Comparison of ENCODE assay signal across 16 cellular contexts in the genomic region with DNA sequence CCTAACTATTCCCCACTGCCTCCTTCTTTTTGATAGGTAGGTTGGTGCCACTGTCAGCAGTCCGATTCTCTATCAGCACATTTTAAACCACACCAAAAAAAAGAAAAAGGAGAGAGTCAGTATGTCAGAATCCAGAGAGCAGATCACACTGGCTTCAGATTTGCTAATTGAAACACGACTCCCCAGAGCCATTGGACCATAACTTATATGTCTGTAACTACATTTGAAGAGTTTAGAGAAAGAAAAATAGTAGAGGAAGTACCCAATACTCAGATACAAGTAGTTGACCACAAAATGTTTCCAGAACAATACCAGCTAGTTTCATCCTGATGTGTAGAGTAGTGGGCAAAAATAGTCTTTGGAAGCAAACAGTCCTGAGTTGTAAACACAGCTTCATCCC.
DNase-seq lines count a peak whose midpoint lies in the region; ATAC-seq and TF ChIP-seq lines count a peak whose summit lies in the region.
"Had no signal": no experiment of that assay in that cellular context is flagged by ENCODE, and none has a peak within 500 bp of the region (broad histone marks: within the 10 kb centered on the region; RNA-seq: fewer than 3 reads in every experiment).

No MANE protein-coding gene starts in this region.

- peaks cover 0 to 10% (median 0%) of the 10 kb centered on the region in 11 experiments; a peak in 1 of 22 replicates for H3K27me3 ChIP-seq in BLaER1 treated with 17β-estradiol and CSF1 and Interleukin-3, amounts not matched to agents 10 nM and 100 nM
- H3K27me3 ChIP-seq in HCT116 (ENCODE audit: insufficient read depth, low read length): no peaks in the 10 kb centered on the region

- no peaks in the 10 kb centered on the region for H3K27me3 Mint-ChIP-seq in mesothelial cell of epicardium (ENCODE audit: low read depth)
- H3K27me3 Mint-ChIP-seq: B cell; CD8-positive, alpha-beta memory T cell had no signal

- H3K27ac Mint-ChIP-seq in mesothelial cell of epicardium: peak overlapping the region; percentile 35
- H3K27ac Mint-ChIP-seq: B cell; CD14-positive monocyte; CD8-positive, alpha-beta memory T cell had no signal

- no peak for TF ChIP-seq CTCF in HCT116 (IDR thresholded peaks at IDR 0.05 in 2 of 3, conservative IDR thresholded peaks at IDR 0.05 in 1 of 3; ENCODE audit: borderline replicate concordance in 1 of 3, insufficient read depth in 1 of 3, low read depth in 2 of 3, low read length in 2 of 3)
- TF ChIP-seq CTCF in mesothelial cell of epicardium (IDR thresholded peaks at IDR 0.05; ENCODE audit: unreplicated experiment): no peak

- 0 out of 22 replicates have a peak, but pooled peaks cover 0 to 6% (median 0%) of the 10 kb centered on the region in 11 experiments for H3K9me3 ChIP-seq in BLaER1 treated with 17β-estradiol and CSF1 and Interleukin-3, amounts not matched to agents 10 nM and 100 nM (replicated peaks in 1 of 11)
- no peaks in the 10 kb centered on the region for H3K9me3 ChIP-seq in HCT116 (ENCODE audit: control insufficient read depth in 1 of 2, insufficient read depth in 1 of 2, low read depth in 1 of 2, low read length in 2 of 2)
- H3K9me3 ChIP-seq: Caco-2 had no signal

- TF ChIP-seq RAD21 in HCT116 (IDR thresholded peaks at IDR 0.05; ENCODE audit: low read depth): no peak

- peaks cover 0 to 13% (median 9%) of the 10 kb centered on the region in 10 experiments; a peak in 18 of 20 replicates for H3K4me1 ChIP-seq in BLaER1 treated with 17β-estradiol and CSF1 and Interleukin-3, amounts not matched to agents 10 nM and 100 nM
- H3K4me1 ChIP-seq in HCT116 (ENCODE audit: control insufficient read depth in 1 of 2, insufficient read depth in 2 of 2, low read length in 2 of 2): peaks cover 12 to 19% of the 10 kb centered on the region in 2 experiments
- H3K4me1 ChIP-seq: Caco-2 had no signal

- H3K36me3 ChIP-seq in BLaER1 treated with 17β-estradiol and CSF1 and Interleukin-3, amounts not matched to agents 10 nM and 100 nM: no peaks in the 10 kb centered on the region
- no peaks in the 10 kb centered on the region for H3K36me3 ChIP-seq in HCT116 (ENCODE audit: control insufficient read depth in 1 of 2, insufficient read depth in 2 of 2, low read length in 2 of 2)

- H3K27ac ChIP-seq in BLaER1 treated with 17β-estradiol and CSF1 and Interleukin-3, amounts not matched to agents 10 nM and 100 nM: no peak overlapping the region
- no peak overlapping the region for H3K27ac ChIP-seq in HCT116 (ENCODE audit: low read depth, low read length)
- H3K27ac ChIP-seq: GM23248, HL-60 had no signal

- H3K9me2 ChIP-seq in HCT116 (ENCODE audit: insufficient read depth): no peaks in the 10 kb centered on the region

- peaks cover 15% of the 10 kb centered on the region for H3K9me3 Mint-ChIP-seq in mesothelial cell of epicardium

- DNase-seq in HCT116 (ENCODE audit: low read depth, low spot score) (no peak), mesothelial cell of epicardium (ENCODE audit: low spot score in 2 of 2, unreplicated experiment in 2 of 2) (no peak), renal cortical epithelial cell (ENCODE audit: low read depth) (peak; percentile 21), nucleus accumbens (lab: John Stamatoyannopoulos, UW) (no peak), left lobe of liver (ENCODE audit: low spot score) (no peak)
- DNase-seq: Caco-2; CD8-positive, alpha-beta memory T cell; DND-41; GDM1; GM23248; H7 had no signal

- H3K4me3 Mint-ChIP-seq in mesothelial cell of epicardium: no peak overlapping the region
- H3K4me3 Mint-ChIP-seq: B cell; CD14-positive monocyte; CD8-positive, alpha-beta memory T cell had no signal

- H2AFZ ChIP-seq in HCT116 (ENCODE audit: low read depth, low read length, poor library complexity, severe bottlenecking): peak overlapping the region; percentile 38
- H2AFZ ChIP-seq: GM23248 had no signal

- no peak for TF ChIP-seq POLR2A in HCT116 (IDR thresholded peaks at IDR 0.05; ENCODE audit: borderline replicate concordance, extremely low read depth, insufficient read depth, insufficient read length)

- CTCF ChIA-PET in HCT116 (lab: Charles Lee): no interaction called here

- RAD21 ChIA-PET in HCT116 (lab: Charles Lee; ENCODE audit: low non-redundant PET in 1 of 2, low total read pairs in 2 of 2, uncharacterized antibody in 2 of 2, unreplicated experiment in 2 of 2): no interaction called here

- intact Hi-C loops in HCT116 (cut with micrococcal nuclease): no loop called here

- H4K20me1 ChIP-seq in BLaER1 treated with 17β-estradiol and CSF1 and Interleukin-3, amounts not matched to agents 10 nM and 100 nM: no peaks in the 10 kb centered on the region
- H4K20me1 ChIP-seq in HCT116 (ENCODE audit: insufficient read depth): no peaks in the 10 kb centered on the region

- POLR2A ChIA-PET in HCT116 (lab: Charles Lee): no interaction called here

- H3K79me2 ChIP-seq in HCT116 (ENCODE audit: insufficient read depth, low read length): no peaks in the 10 kb centered on the region

- H3K36me3 Mint-ChIP-seq in mesothelial cell of epicardium: peaks cover 2% of the 10 kb centered on the region
- H3K36me3 Mint-ChIP-seq: CD14-positive monocyte; CD8-positive, alpha-beta memory T cell had no signal

- no peak overlapping the region for H3K9ac ChIP-seq in BLaER1 treated with 17β-estradiol and CSF1 and Interleukin-3, amounts not matched to agents 10 nM and 100 nM
- no peak overlapping the region for H3K9ac ChIP-seq in HCT116 (ENCODE audit: low read length)
- H3K9ac ChIP-seq: GM23248 had no signal

- peaks cover 12% of the 10 kb centered on the region for H3K4me1 Mint-ChIP-seq in mesothelial cell of epicardium
- H3K4me1 Mint-ChIP-seq: B cell; CD14-positive monocyte; CD8-positive, alpha-beta memory T cell had no signal

- no TSS peak for BruUV-seq in HCT116 (replicated peaks; lab: Mats Ljungman, UMichigan)

- no peak overlapping the region for H3K4me3 ChIP-seq in BLaER1 treated with 17β-estradiol and CSF1 and Interleukin-3, amounts not matched to agents 10 nM and 100 nM
- H3K4me3 ChIP-seq in HCT116 (replicated peaks in 1 of 2; ENCODE audit: low read depth in 1 of 2, low read length in 2 of 2): no peak overlapping the region
- H3K4me3 ChIP-seq: GM23248 had no signal

- H3K4me2 ChIP-seq in BLaER1 treated with 17β-estradiol and CSF1 and Interleukin-3, amounts not matched to agents 10 nM and 100 nM: peak overlapping the region in 8 of 11 experiments; percentile 4 to 47 (median 30); a peak in 10 of 22 replicates
- no peak overlapping the region for H3K4me2 ChIP-seq in HCT116 (ENCODE audit: low read length)

- ATAC-seq in HCT116 (no peak), HG03108 (IDR thresholded peaks at IDR 0.05; ENCODE audit: unreplicated experiment) (no peak), left lobe of liver (no peak)

TF ChIP-seq in HCT116, 20 proteins besides CTCF, POLR2A, EP300 and RAD21:
- no peak for TF ChIP-seq EZH2 (IDR thresholded peaks at IDR 0.05)
- TF ChIP-seq POLR2AphosphoS5 (IDR thresholded peaks at IDR 0.05; ENCODE audit: low read depth, low read length): no peak
- TF ChIP-seq TCF7L2 (IDR thresholded peaks at IDR 0.05; ENCODE audit: borderline replicate concordance, extremely low read depth, insufficient read depth, insufficient read length): no peak
- no peak for TF ChIP-seq ELF1 (IDR thresholded peaks at IDR 0.05; ENCODE audit: borderline replicate concordance, low read depth)
- TF ChIP-seq JUND (IDR thresholded peaks at IDR 0.05): no peak
- TF ChIP-seq CBX3 (IDR thresholded peaks at IDR 0.05; ENCODE audit: low read depth): no peak
- TF ChIP-seq EZH2phosphoT487 (IDR thresholded peaks at IDR 0.05; ENCODE audit: borderline replicate concordance): no peak
- no peak for TF ChIP-seq ZFX (IDR thresholded peaks at IDR 0.05)
- TF ChIP-seq, protein P1, sequence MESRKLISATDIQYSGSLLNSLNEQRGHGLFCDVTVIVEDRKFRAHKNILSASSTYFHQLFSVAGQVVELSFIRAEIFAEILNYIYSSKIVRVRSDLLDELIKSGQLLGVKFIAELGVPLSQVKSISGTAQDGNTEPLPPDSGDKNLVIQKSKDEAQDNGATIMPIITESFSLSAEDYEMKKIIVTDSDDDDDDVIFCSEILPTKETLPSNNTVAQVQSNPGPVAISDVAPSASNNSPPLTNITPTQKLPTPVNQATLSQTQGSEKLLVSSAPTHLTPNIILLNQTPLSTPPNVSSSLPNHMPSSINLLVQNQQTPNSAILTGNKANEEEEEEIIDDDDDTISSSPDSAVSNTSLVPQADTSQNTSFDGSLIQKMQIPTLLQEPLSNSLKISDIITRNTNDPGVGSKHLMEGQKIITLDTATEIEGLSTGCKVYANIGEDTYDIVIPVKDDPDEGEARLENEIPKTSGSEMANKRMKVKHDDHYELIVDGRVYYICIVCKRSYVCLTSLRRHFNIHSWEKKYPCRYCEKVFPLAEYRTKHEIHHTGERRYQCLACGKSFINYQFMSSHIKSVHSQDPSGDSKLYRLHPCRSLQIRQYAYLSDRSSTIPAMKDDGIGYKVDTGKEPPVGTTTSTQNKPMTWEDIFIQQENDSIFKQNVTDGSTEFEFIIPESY (IDR thresholded peaks at IDR 0.05; ENCODE audit: extremely low read depth, insufficient replicate concordance, low read length): no peak
- no peak for TF ChIP-seq ZNF274 (IDR thresholded peaks at IDR 0.05; ENCODE audit: low read depth, low read length)
- TF ChIP-seq REST (IDR thresholded peaks at IDR 0.05; ENCODE audit: low read depth): no peak
- no peak for TF ChIP-seq SP1 (IDR thresholded peaks at IDR 0.05; ENCODE audit: low read depth)
